Comparison of ENCODE assay signal across 8 cellular contexts in genomic region chr7:150941983-150942590, GRCh38. TPM values are rescaled to one million over a fixed set of nuclear protein-coding genes. Genes with fewer than 3 reads are reported as not detected.
DNase-seq lines count a peak whose midpoint lies in the region; ATAC-seq lines count a peak whose summit lies in the region.

No MANE protein-coding gene starts in this region.

- intact Hi-C loops in left ventricle myocardium superior (cut with micrococcal nuclease): no loop called here

- DNase-seq in COLO668 (lab: John Stamatoyannopoulos, UW; ENCODE audit: unreplicated experiment): peak; percentile 90
- peak in 52 of 76 experiments; percentile 17 to 77 (median 52) for DNase-seq in HUDEP-2 (lab: John Stamatoyannopoulos, UW; ENCODE audit: unreplicated experiment in 76 of 76)
- DNase-seq in left ventricle myocardium superior: peak; percentile 86
- DNase-seq in stimulated activated CD8-positive, alpha-beta memory T cell treated with anti-CD3 and anti-CD28 coated beads, Interleukin-4, amount 100 ng/mL, for 48 hours: peak; percentile 58
- no peak for DNase-seq in T1000 (lab: John Stamatoyannopoulos, UW)
- DNase-seq in midbrain (lab: John Stamatoyannopoulos, UW): no peak

- peak; percentile 71 to 74 for ATAC-seq in activated CD4-positive, CD25-positive, alpha-beta regulatory T cell treated with anti-CD3 and anti-CD28 coated beads, Interleukin-2, amount 50 U/mL, for 24 hours
- ATAC-seq in left ventricle myocardium superior (peak; percentile 75), HG02763 (IDR thresholded peaks at IDR 0.05; ENCODE audit: unreplicated experiment) (no peak)

RNA-seq across cellular contexts. Expression of gene KCNH2, which starts 36.0 kb away (rescaled TPM):
- 107 TPM for total RNA-seq in left ventricle myocardium superior

RNA-seq across cellular contexts. Expression of gene NOS3, which starts 48.7 kb away (rescaled TPM):
- total RNA-seq in left ventricle myocardium superior: 10.9 TPM

Comparison
In these comparisons a context has a peak if more than half of its experiments do, and no peak if none do; other contexts are left out.
1. DNase-seq: peak in COLO668 (single experiment), HUDEP-2 (52 of 76), left ventricle myocardium superior (single experiment) and stimulated activated CD8-positive, alpha-beta memory T cell treated with anti-CD3 and anti-CD28 coated beads, Interleukin-4, amount 100 ng/mL, for 48 hours (single experiment); none in T1000 (single experiment) and midbrain (single experiment).